15 cellular contexts compared by ENCODE assay signal in the genomic region with DNA sequence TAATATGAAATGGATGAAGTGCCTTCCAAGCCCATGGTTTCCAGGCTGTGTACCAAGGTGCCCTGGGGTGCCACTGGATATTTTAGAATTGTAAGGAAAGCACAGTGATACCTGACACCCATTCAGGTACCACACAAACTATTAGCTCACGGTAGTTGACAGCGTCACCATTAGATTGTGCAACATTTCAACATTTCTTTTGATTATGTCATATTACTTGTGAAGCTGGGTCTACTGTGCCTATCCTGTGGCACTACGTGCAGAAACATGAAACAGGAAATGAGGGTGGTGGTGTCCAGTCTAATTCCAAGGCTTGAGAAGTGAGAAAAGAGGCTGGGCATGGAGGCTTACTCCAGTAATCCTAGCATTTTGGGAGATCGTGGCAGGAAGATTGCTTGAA.
DNase-seq lines count a peak whose midpoint lies in the region; TF ChIP-seq lines count a peak whose summit lies in the region.
"Had no signal": no experiment of that assay in that cellular context is flagged by ENCODE, and none has a peak within 500 bp of the region (broad histone marks: within the 10 kb centered on the region; RNA-seq: fewer than 3 reads in every experiment).

No MANE protein-coding gene starts in this region.

- TF ChIP-seq CTCF in epithelial cell of esophagus (IDR thresholded peaks at IDR 0.05; ENCODE audit: insufficient read depth, low read depth, low read length, missing control alignments) (no peak), coronary artery (IDR thresholded peaks at IDR 0.05) (no peak)

- peaks cover 0 to 24% (median 15%) of the 10 kb centered on the region in 5 donors for H3K4me1 ChIP-seq in subcutaneous abdominal adipose tissue (ENCODE audit: control insufficient read depth in 5 of 5, insufficient read depth in 5 of 5, low read length in 5 of 5)
- H3K4me1 ChIP-seq: testis had no signal

- H3K4me3 ChIP-seq in epithelial cell of esophagus (ENCODE audit: low read length) (no peak overlapping the region), subcutaneous abdominal adipose tissue (ENCODE audit: low read depth in 1 of 5, low read length in 5 of 5) (no peak overlapping the region), coronary artery (no peak overlapping the region)
- H3K4me3 ChIP-seq: lung, ovary, testis had no signal

- H3K27me3 ChIP-seq in subcutaneous abdominal adipose tissue (ENCODE audit: control insufficient read depth in 5 of 5, insufficient read depth in 4 of 5, low read length in 5 of 5) = no peaks in the 10 kb centered on the region
- H3K27me3 ChIP-seq: ovary, testis had no signal

- H3K27ac ChIP-seq in subcutaneous abdominal adipose tissue (ENCODE audit: low read depth, low read length) (peak overlapping the region; percentile 9), coronary artery (no peak overlapping the region)
- H3K27ac ChIP-seq: KMS-11, testis, VCaP had no signal

- H3K9ac ChIP-seq in subcutaneous abdominal adipose tissue (ENCODE audit: low read length in 5 of 5) = no peak overlapping the region
- H3K9ac ChIP-seq: KMS-11 had no signal

- DNase-seq in DMS79 treated with DMSO at 0.1 percent for 48 hours (lab: John Stamatoyannopoulos, UW) = peak; percentile 21
- no peak for DNase-seq in DMS79 (lab: John Stamatoyannopoulos, UW)
- peak; percentile 12 for DNase-seq in NCI-H460 (ENCODE audit: extremely low read depth, low read depth)
- peak; percentile 97 for DNase-seq in epithelial cell of esophagus (ENCODE audit: low read depth)
- DNase-seq in hepatic stellate cell (ENCODE audit: low spot score) = no peak
- no peak for DNase-seq in coronary artery (ENCODE audit: low spot score)
- no peak for DNase-seq in HuH-7.5 (ENCODE audit: low spot score)
- DNase-seq: activated effector memory CD4-positive, alpha-beta T cell treated with Interleukin-2 at 50 U/mL for 16 hours; ovary; stimulated activated CD4-positive, alpha-beta T cell treated with anti-CD3 and anti-CD28 coated beads, Interleukin-4, amount 100 ng/mL, for 4 hours; testis had no signal

- H3K9me3 ChIP-seq in subcutaneous abdominal adipose tissue (ENCODE audit: control insufficient read depth in 5 of 5, low read length in 5 of 5) = no peaks in the 10 kb centered on the region
- H3K9me3 ChIP-seq: ovary, testis had no signal

- H3K36me3 ChIP-seq in subcutaneous abdominal adipose tissue (ENCODE audit: control insufficient read depth in 5 of 5, insufficient read depth in 5 of 5, low read length in 5 of 5) = no peaks in the 10 kb centered on the region
- H3K36me3 ChIP-seq: ovary had no signal

Comparison
In these comparisons a context has a peak if more than half of its experiments do, and no peak if none do; other contexts are left out.
1. DNase-seq: peak in DMS79 treated with DMSO at 0.1 percent for 48 hours (single experiment), NCI-H460 (single experiment) and epithelial cell of esophagus (single experiment); none in DMS79 (single experiment), hepatic stellate cell (single experiment), coronary artery (single experiment) and HuH-7.5 (single experiment).